2 cellular contexts compared by ENCODE assay signal in the genomic region with DNA sequence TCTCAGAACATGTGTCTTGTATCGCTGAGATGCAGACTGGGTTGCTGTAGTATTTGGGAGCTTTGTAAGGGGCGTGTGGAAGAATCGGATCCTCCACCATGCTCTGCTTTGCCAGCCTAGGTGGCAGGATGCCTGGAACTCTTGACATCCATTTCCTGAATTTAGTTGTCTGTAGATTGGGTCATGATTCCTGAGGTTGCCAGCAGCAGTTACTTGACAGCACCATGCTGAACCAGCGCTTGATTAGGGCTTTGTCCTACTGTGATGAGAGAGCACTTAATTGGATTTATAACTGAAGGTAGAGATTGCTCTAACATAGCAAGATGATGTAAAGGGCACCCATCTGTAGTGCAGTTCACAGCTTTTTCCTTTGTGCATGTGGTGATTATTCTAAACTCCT.
TF ChIP-seq lines count a peak whose summit lies in the region.

No MANE protein-coding gene starts in this region.

TF ChIP-seq in IMR-90, 13 proteins besides CTCF, POLR2A, EP300 and RAD21:
- no peak for TF ChIP-seq MXI1 (IDR thresholded peaks at IDR 0.05; ENCODE audit: borderline replicate concordance, low read depth, low read length)

TF ChIP-seq in SK-N-SH treated with all-trans-retinoic acid at 6 μM for 48 hours, 23 proteins besides CTCF, POLR2A, EP300 and RAD21:
- TF ChIP-seq ISL1 (CRISPR knock-in tag; IDR thresholded peaks at IDR 0.05) (no peak), ESRRG (CRISPR knock-in tag; IDR thresholded peaks at IDR 0.05) (no peak), ZNF565 (CRISPR knock-in tag; conservative IDR thresholded peaks at IDR 0.05; ENCODE audit: low read depth) (no peak), ZFP30 (CRISPR knock-in tag; IDR thresholded peaks at IDR 0.05) (no peak)
